8 cellular contexts compared by ENCODE assay signal in genomic region chr7:95476904-95477594, GRCh38. TPM values are rescaled to one million over a fixed set of nuclear protein-coding genes. Genes with fewer than 3 reads are reported as not detected.
DNase-seq lines count a peak whose midpoint lies in the region; ATAC-seq, FAIRE-seq and TF ChIP-seq lines count a peak whose summit lies in the region.

No MANE protein-coding gene starts in this region.

- peak; percentile 54 to 72 (median 57) for TF ChIP-seq CTCF in keratinocyte (optimal IDR thresholded peaks at IDR 0.05 in 1 of 3, IDR thresholded peaks at IDR 0.05 in 1 of 3, conservative IDR thresholded peaks at IDR 0.05 in 1 of 3; ENCODE audit: extremely low read depth in 1 of 3, insufficient read depth in 2 of 3, low read length in 3 of 3)

- ATAC-seq in HG02973 (IDR thresholded peaks at IDR 0.05; ENCODE audit: unreplicated experiment): peak; percentile 56

- no peak overlapping the region for H3K4me2 ChIP-seq in keratinocyte (ENCODE audit: control insufficient read depth, extremely low read depth, insufficient read depth, low read depth, low read length)

- H3K9ac ChIP-seq in keratinocyte (ENCODE audit: control insufficient read depth, extremely low read depth, insufficient read depth, low read length): no peak overlapping the region

- DNase-seq in activated gamma-delta T cell treated with Interleukin-2 at 50 U/mL for 16 hours (peak; percentile 43), activated gamma-delta T cell (lab: John Stamatoyannopoulos, UW) (no peak), NCI-H1930 (lab: John Stamatoyannopoulos, UW) (peak; percentile 81 to 90), caudate nucleus (lab: John Stamatoyannopoulos, UW) (peak in 47 of 61 donors; percentile 1 to 86 (median 29)), keratinocyte (ENCODE audit: low read depth, low spot score) (peak; percentile 21)
- peak; percentile 15 for DNase-seq in stimulated activated CD4-positive, alpha-beta T cell treated with anti-CD3 and anti-CD28 coated beads, Interleukin-2, amount 100 ng/mL, for 4 hours (ENCODE audit: low read depth)

- no peaks in the 10 kb centered on the region for H4K20me1 ChIP-seq in keratinocyte (ENCODE audit: control insufficient read depth, extremely low read depth, insufficient read depth, low read length)

- no peak overlapping the region for H3K4me3 ChIP-seq in keratinocyte (ENCODE audit: control insufficient read depth in 2 of 3, extremely low read depth in 1 of 3, insufficient read depth in 2 of 3, low read depth in 1 of 3, low read length in 3 of 3)

- H3K36me3 ChIP-seq in keratinocyte (ENCODE audit: control insufficient read depth in 2 of 2, extremely low read depth in 1 of 2, insufficient read depth in 2 of 2, low read length in 2 of 2): no peaks in the 10 kb centered on the region

- no peaks in the 10 kb centered on the region for H3K9me1 ChIP-seq in keratinocyte (ENCODE audit: control insufficient read depth, extremely low read depth, insufficient read depth, low read length)

- H3K79me2 ChIP-seq in keratinocyte (ENCODE audit: control insufficient read depth, insufficient read depth, low read length): no peaks in the 10 kb centered on the region

- dilution Hi-C loops in keratinocyte (cut with MboI; ENCODE audit: extremely low pct_ligation_motif_present, low sequenced_read_pairs): no loop called here

- H3K9me3 ChIP-seq in keratinocyte (ENCODE audit: control insufficient read depth, low read depth, low read length): no peaks in the 10 kb centered on the region

- H3K27ac ChIP-seq in caudate nucleus (ENCODE audit: low read depth, low read length): no peak overlapping the region
- no peak overlapping the region for H3K27ac ChIP-seq in keratinocyte (ENCODE audit: control insufficient read depth, insufficient read depth, low read length)

- H2AFZ ChIP-seq in keratinocyte (ENCODE audit: control insufficient read depth, low read length): no peak overlapping the region

- no peaks in the 10 kb centered on the region for H3K4me1 ChIP-seq in keratinocyte (ENCODE audit: control insufficient read depth, extremely low read depth, insufficient read depth, low read length)

- peaks cover 4% of the 10 kb centered on the region for H3K27me3 ChIP-seq in keratinocyte (ENCODE audit: control insufficient read depth, extremely low read depth, insufficient read depth, low read length)

- FAIRE-seq in TTC549 (lab: Jason Lieb, UNC) (peak; percentile 94), keratinocyte (lab: Jason Lieb, UNC) (peak; percentile 52)

RNA-seq across cellular contexts. Expression of gene ASB4, which starts 8.7 kb away (rescaled TPM):
- polyA plus RNA-seq in keratinocyte: not detected in 3 replicates
- polyA plus RNA-seq in keratinocyte (2011; ENCODE audit: low read depth): not detected
- not detected in 2 replicates for polyA plus RNA-seq in keratinocyte (2011; cell fraction: cytosol; rRNA removed)
- polyA plus RNA-seq in keratinocyte (2011; cell fraction: nucleus; rRNA removed): not detected in 2 replicates
- not detected in 2 replicates for polyA plus RNA-seq in keratinocyte (2012; ENCODE audit: low replicate concordance)
- polyA minus RNA-seq in keratinocyte: not detected in 3 replicates
- polyA minus RNA-seq in keratinocyte (2011; cell fraction: cytosol; rRNA and poly(A)+ RNA removed): not detected
- not detected in 2 replicates for polyA minus RNA-seq in keratinocyte (2011; cell fraction: nucleus; rRNA and poly(A)+ RNA removed)

RNA-seq across cellular contexts. Expression of gene PON2, which starts 42.2 kb away (rescaled TPM):
- polyA plus RNA-seq in keratinocyte: 59.5 to 98.1 TPM (median 87.1 TPM) in 3 replicates
- 19.0 TPM for polyA plus RNA-seq in keratinocyte (2011; ENCODE audit: low read depth)
- polyA plus RNA-seq in keratinocyte (2011; cell fraction: cytosol; rRNA removed): 45.8 and 98.6 TPM in 2 replicates
- 137 and 162 TPM in 2 replicates for polyA plus RNA-seq in keratinocyte (2011; cell fraction: nucleus; rRNA removed)
- 29.3 and 49.0 TPM in 2 replicates for polyA plus RNA-seq in keratinocyte (2012; ENCODE audit: low replicate concordance)
- 6.8 to 35.3 TPM (median 34.1 TPM) in 3 replicates for polyA minus RNA-seq in keratinocyte
- polyA minus RNA-seq in keratinocyte (2011; cell fraction: cytosol; rRNA and poly(A)+ RNA removed): 37.6 TPM
- polyA minus RNA-seq in keratinocyte (2011; cell fraction: nucleus; rRNA and poly(A)+ RNA removed): 32.7 and 63.7 TPM in 2 replicates
